18 cellular contexts compared by ENCODE assay signal in the genomic region with DNA sequence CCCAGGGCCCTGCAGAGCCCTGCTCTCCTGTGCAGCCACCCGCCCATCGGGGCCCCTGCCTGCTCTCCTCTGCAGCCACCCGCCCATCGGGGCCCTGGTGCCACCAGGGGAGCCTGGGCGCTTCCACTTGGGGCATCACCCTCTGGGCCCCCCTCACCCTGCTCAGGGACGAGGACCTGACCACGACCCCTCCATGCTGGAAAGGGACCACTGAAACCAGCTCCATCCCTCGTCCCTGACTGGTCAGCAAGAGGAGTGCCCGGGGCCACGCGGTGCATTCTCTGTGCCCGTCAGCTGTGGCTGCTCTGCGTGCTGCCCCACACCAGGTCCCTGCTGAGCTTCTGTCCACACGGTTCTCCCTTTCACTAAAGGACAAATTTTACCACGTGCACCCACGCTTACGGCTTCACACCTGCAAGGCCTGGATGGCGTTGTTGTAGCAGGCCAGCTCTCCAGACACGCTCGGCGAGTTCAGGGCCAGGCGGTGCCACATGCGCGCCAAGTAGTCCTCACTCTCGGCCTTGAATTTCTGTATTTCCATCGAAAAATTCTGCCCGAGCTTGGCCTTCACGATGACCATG. TPM values are rescaled to one million over a fixed set of nuclear protein-coding genes. Genes with fewer than 3 reads are reported as not detected.
"Had no signal": no experiment of that assay in that cellular context is flagged by ENCODE, and none has a peak within 500 bp of the region (broad histone marks: within the 10 kb centered on the region; RNA-seq: fewer than 3 reads in every experiment).

No MANE protein-coding gene starts in this region.

- H3K27ac ChIP-seq: coronary artery, epithelial cell of prostate, gastroesophageal sphincter, hepatocyte, ovary, SJSA1 had no signal

- H3K4me1 Mint-ChIP-seq: activated CD4-positive, alpha-beta memory T cell treated with anti-CD3 and anti-CD28 coated beads, Interleukin-2, amount 10 ng/mL, durations not matched to agents 7 days and 5 days; nephron; stimulated activated naive B cell treated with anti-CD40 and anti-IgM and Interleukin-4, amounts not matched to agents 10 μg/mL and 1 μg/mL and 100 μg/mL, for 72 hours had no signal

- H2AFZ ChIP-seq: hepatocyte had no signal

- H3K27ac Mint-ChIP-seq: activated CD4-positive, alpha-beta memory T cell treated with anti-CD3 and anti-CD28 coated beads, Interleukin-2, amount 10 ng/mL, durations not matched to agents 7 days and 5 days; activated naive CD4-positive, alpha-beta T cell treated with anti-CD3 and anti-CD28 coated beads for 36 hours; nephron had no signal

- H3K4me1 ChIP-seq: gastroesophageal sphincter had no signal

- ATAC-seq: gastroesophageal sphincter; mucosa of descending colon; stimulated activated naive B cell treated with anti-CD40 and anti-IgM and Interleukin-4, amounts not matched to agents 10 μg/mL and 1 μg/mL and 100 μg/mL, for 72 hours had no signal

- H3K36me3 ChIP-seq: gastroesophageal sphincter, ovary, SJSA1 had no signal

- DNase-seq: activated CD4-positive, alpha-beta memory T cell treated with anti-CD3 and anti-CD28 coated beads, Interleukin-2, amount 10 ng/mL, durations not matched to agents 7 days and 5 days; activated CD4-positive, alpha-beta T cell treated with anti-CD3 and anti-CD28 coated beads for 1 hour; activated naive CD4-positive, alpha-beta T cell treated with anti-CD3 and anti-CD28 coated beads for 36 hours; caudate nucleus; effector CD8-positive, alpha-beta T cell; kidney glomerular epithelial cell; retina; stimulated activated CD4-positive, alpha-beta T cell treated with anti-CD3 and anti-CD28 coated beads, Interleukin-2, amount 100 ng/mL, for 24 hours; stimulated activated naive B cell treated with anti-CD40 and anti-IgM and Interleukin-4, amounts not matched to agents 10 μg/mL and 1 μg/mL and 100 μg/mL, for 72 hours; substantia nigra had no signal

- H3K36me3 Mint-ChIP-seq: stimulated activated naive B cell treated with anti-CD40 and anti-IgM and Interleukin-4, amounts not matched to agents 10 μg/mL and 1 μg/mL and 100 μg/mL, for 72 hours had no signal

- H3K27me3 ChIP-seq: hepatocyte, ovary had no signal

- H3K4me2 ChIP-seq: hepatocyte had no signal

- H3K79me2 ChIP-seq: hepatocyte had no signal

- H3K27me3 Mint-ChIP-seq: activated CD4-positive, alpha-beta memory T cell treated with anti-CD3 and anti-CD28 coated beads, Interleukin-2, amount 10 ng/mL, durations not matched to agents 7 days and 5 days had no signal

- H3K4me3 ChIP-seq: coronary artery, gastroesophageal sphincter, hepatocyte, mucosa of descending colon, ovary, SJSA1 had no signal

- H3K4me3 Mint-ChIP-seq: activated CD4-positive, alpha-beta memory T cell treated with anti-CD3 and anti-CD28 coated beads, Interleukin-2, amount 10 ng/mL, durations not matched to agents 7 days and 5 days; activated naive CD4-positive, alpha-beta T cell treated with anti-CD3 and anti-CD28 coated beads for 36 hours; nephron; stimulated activated naive B cell treated with anti-CD40 and anti-IgM and Interleukin-4, amounts not matched to agents 10 μg/mL and 1 μg/mL and 100 μg/mL, for 72 hours had no signal

- H3K9me3 ChIP-seq: gastroesophageal sphincter, mucosa of descending colon, ovary, SJSA1 had no signal

- H3K9me3 Mint-ChIP-seq: activated CD4-positive, alpha-beta memory T cell treated with anti-CD3 and anti-CD28 coated beads, Interleukin-2, amount 10 ng/mL, durations not matched to agents 7 days and 5 days; activated naive CD4-positive, alpha-beta T cell treated with anti-CD3 and anti-CD28 coated beads for 36 hours; nephron; stimulated activated naive B cell treated with anti-CD40 and anti-IgM and Interleukin-4, amounts not matched to agents 10 μg/mL and 1 μg/mL and 100 μg/mL, for 72 hours had no signal

RNA-seq across cellular contexts. Expression of a gene that starts 57.6 kb away (rescaled TPM):
- total RNA-seq: activated CD4-positive, alpha-beta memory T cell treated with anti-CD3 and anti-CD28 coated beads, Interleukin-2, amount 10 ng/mL, durations not matched to agents 7 days and 5 days; activated naive CD4-positive, alpha-beta T cell treated with anti-CD3 and anti-CD28 coated beads for 36 hours had no signal
